In the genomic region with DNA sequence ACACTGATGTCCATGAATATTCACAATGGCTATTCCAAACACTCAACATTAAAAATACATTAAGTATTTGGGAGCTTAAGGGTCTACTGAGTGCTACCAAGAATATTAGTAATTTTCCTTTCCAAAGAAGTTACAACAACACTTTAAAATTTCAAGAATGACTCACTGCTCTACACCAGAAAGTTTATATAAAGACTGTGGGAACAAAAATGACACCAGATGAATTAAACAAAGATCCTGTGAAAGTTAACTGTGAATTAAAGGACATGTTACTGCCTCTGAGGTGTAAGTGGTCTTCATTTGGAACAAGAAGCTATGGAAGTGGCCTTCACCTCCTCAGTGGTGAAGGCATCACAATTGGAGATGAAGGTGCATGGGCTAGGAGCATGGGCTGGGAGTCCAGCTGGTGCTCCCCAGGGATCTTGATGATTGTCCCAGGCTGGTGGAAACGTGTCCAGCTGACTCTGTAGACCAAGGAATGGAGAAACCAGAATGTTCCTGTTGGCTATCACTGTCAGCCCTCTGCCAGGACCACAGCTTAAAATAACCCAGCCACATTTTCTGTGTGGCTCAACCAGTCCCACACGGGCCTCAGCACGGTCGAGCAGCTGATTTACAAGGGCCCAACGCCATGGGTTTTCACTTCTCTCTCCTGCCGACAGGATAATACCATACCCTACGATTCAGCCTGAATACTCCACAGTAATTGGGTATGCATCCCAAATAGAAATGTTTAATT, we compare ENCODE assay signal across 11 cellular contexts. TPM values are rescaled to one million over a fixed set of nuclear protein-coding genes. Genes with fewer than 3 reads are reported as not detected.
A peak's percentile ranks its signal among the peaks of the same experiment; 100 is the strongest.
DNase-seq lines count a peak whose midpoint lies in the region; ATAC-seq and TF ChIP-seq lines count a peak whose summit lies in the region.
"Had no signal": no experiment of that assay in that cellular context is flagged by ENCODE, and none has a peak within 500 bp of the region (broad histone marks: within the 10 kb centered on the region; RNA-seq: fewer than 3 reads in every experiment).

No MANE protein-coding gene starts in this region.

- H2AFZ ChIP-seq in GM23248: no peak overlapping the region

- no peaks in the 10 kb centered on the region for H3K9me2 ChIP-seq in GM23248 (ENCODE audit: insufficient read depth)

- H3K4me2 ChIP-seq in GM23248 (ENCODE audit: unreplicated experiment): peak overlapping the region; percentile 64

- peaks cover 35% of the 10 kb centered on the region for H3K4me1 Mint-ChIP-seq in stimulated activated effector memory CD8-positive, alpha-beta T cell treated with anti-CD3 and anti-CD28 coated beads, Interleukin-12 subunit alpha, Interleukin-12 subunit beta, amount 100 ng/mL, for 72 hours

- no peak for TF ChIP-seq CTCF in adrenal gland (IDR thresholded peaks at IDR 0.05)

- H3K27ac ChIP-seq in GM23248: peak overlapping the region; percentile 95
- H3K27ac ChIP-seq in adrenal gland: peak overlapping the region in 3 of 5 donors; percentile 11 to 58 (median 36)
- peak overlapping the region; percentile 83 for H3K27ac ChIP-seq in right cardiac atrium (ENCODE audit: low read length)

- H3K9me3 ChIP-seq in GM23248 (ENCODE audit: low read depth): no peaks in the 10 kb centered on the region
- no peaks in the 10 kb centered on the region for H3K9me3 ChIP-seq in adrenal gland (replicated peaks in 1 of 3)
- H3K9me3 ChIP-seq in right cardiac atrium (ENCODE audit: control insufficient read depth, low read length): no peaks in the 10 kb centered on the region

- H4K20me1 ChIP-seq in GM23248 (ENCODE audit: insufficient read depth): no peaks in the 10 kb centered on the region

- DNase-seq in GM23248 (peak; percentile 88), adrenal gland (peak in 2 of 7 donors; percentile 2 to 51), right cardiac atrium (peak; percentile 70 to 80 (median 73)), NCI-H2029 (lab: John Stamatoyannopoulos, UW) (no peak), NCI-H1105 (lab: John Stamatoyannopoulos, UW) (no peak)
- DNase-seq in stimulated activated effector memory CD8-positive, alpha-beta T cell treated with anti-CD3 and anti-CD28 coated beads, Interleukin-12 subunit alpha, Interleukin-12 subunit beta, amount 100 ng/mL, for 72 hours (ENCODE audit: low spot score in 2 of 2): no peak
- DNase-seq: activated CD8-positive, alpha-beta memory T cell treated with anti-CD3 and anti-CD28 coated beads, Interleukin-2, amount 50 U/mL, for 48 hours; NCI-H187 had no signal

- intact Hi-C loops in adrenal gland (cut with DNase I) (no loop called here), right cardiac atrium (cut with DNase I) (no loop called here)

- no peaks in the 10 kb centered on the region for H3K9me3 Mint-ChIP-seq in stimulated activated effector memory CD8-positive, alpha-beta T cell treated with anti-CD3 and anti-CD28 coated beads, Interleukin-12 subunit alpha, Interleukin-12 subunit beta, amount 100 ng/mL, for 72 hours
- H3K9me3 Mint-ChIP-seq: natural killer cell treated with Interleukin-12 subunit alpha and Interleukin-12 subunit beta and Interleukin-15 and Interleukin-18, amount 100 ng/mL, for 72 hours had no signal

- H3K27me3 ChIP-seq in GM23248 (replicated peaks; ENCODE audit: insufficient read depth) (no peaks in the 10 kb centered on the region), adrenal gland (no peaks in the 10 kb centered on the region), right cardiac atrium (ENCODE audit: control insufficient read depth, insufficient read depth) (no peaks in the 10 kb centered on the region)

- H3K9ac ChIP-seq in GM23248: peak overlapping the region; percentile 65

- peak overlapping the region; percentile 48 for H3K27ac Mint-ChIP-seq in stimulated activated effector memory CD8-positive, alpha-beta T cell treated with anti-CD3 and anti-CD28 coated beads, Interleukin-12 subunit alpha, Interleukin-12 subunit beta, amount 100 ng/mL, for 72 hours

- ATAC-seq in right cardiac atrium (peak; percentile 94 to 95), HG02852 (IDR thresholded peaks at IDR 0.05; ENCODE audit: unreplicated experiment) (no peak), GM18505 (IDR thresholded peaks at IDR 0.05; ENCODE audit: unreplicated experiment) (no peak)
- peak; percentile 43 for ATAC-seq in stimulated activated effector memory CD8-positive, alpha-beta T cell treated with anti-CD3 and anti-CD28 coated beads, Interleukin-12 subunit alpha, Interleukin-12 subunit beta, amount 100 ng/mL, for 72 hours
- ATAC-seq: natural killer cell treated with Interleukin-12 subunit alpha and Interleukin-12 subunit beta and Interleukin-15 and Interleukin-18, amount 100 ng/mL, for 72 hours had no signal

- H3K4me3 ChIP-seq in GM23248 (peak overlapping the region; percentile 23; the same call in 1 of the 2 replicates), adrenal gland (no peak overlapping the region), right cardiac atrium (ENCODE audit: low read length) (no peak overlapping the region)

- H3K36me3 Mint-ChIP-seq in stimulated activated effector memory CD8-positive, alpha-beta T cell treated with anti-CD3 and anti-CD28 coated beads, Interleukin-12 subunit alpha, Interleukin-12 subunit beta, amount 100 ng/mL, for 72 hours: peaks cover 77% of the 10 kb centered on the region

- H3K36me3 ChIP-seq in GM23248 (ENCODE audit: low read depth): peaks cover 30% of the 10 kb centered on the region
- peaks cover 0 to 25% of the 10 kb centered on the region in 2 donors for H3K36me3 ChIP-seq in adrenal gland (replicated peaks in 1 of 2)

- 8% methylated on average over 7 of the region's 7 CpGs for WGBS in GM23248 (ENCODE audit: low coverage in 1 of 2, low lambda C conversion rate in 2 of 2, missing lambda C conversion rate in 2 of 2), 2 experiments
- 73 to 81% (median 74%) methylated on average over 7 of the region's 7 CpGs for WGBS in adrenal gland, 4 donors
- 31% methylated on average over 7 of the region's 7 CpGs for WGBS in right cardiac atrium

- H3K79me2 ChIP-seq in GM23248 (ENCODE audit: insufficient read depth): peaks cover 86% of the 10 kb centered on the region

- H3K4me3 Mint-ChIP-seq in stimulated activated effector memory CD8-positive, alpha-beta T cell treated with anti-CD3 and anti-CD28 coated beads, Interleukin-12 subunit alpha, Interleukin-12 subunit beta, amount 100 ng/mL, for 72 hours: no peak overlapping the region
- H3K4me3 Mint-ChIP-seq: natural killer cell treated with Interleukin-12 subunit alpha and Interleukin-12 subunit beta and Interleukin-15 and Interleukin-18, amount 100 ng/mL, for 72 hours had no signal

- peaks cover 32% of the 10 kb centered on the region for H3F3A ChIP-seq in GM23248 (ENCODE audit: insufficient read depth)

- in situ Hi-C loops in GM23248 (cut with MboI): no loop called here

- no peak for TF ChIP-seq POLR2A in adrenal gland (IDR thresholded peaks at IDR 0.05)
- TF ChIP-seq POLR2A in GM18505 (IDR thresholded peaks at IDR 0.05; ENCODE audit: borderline replicate concordance, extremely low read depth, insufficient read depth, insufficient read length): no peak

- peaks cover 28% of the 10 kb centered on the region for H3K4me1 ChIP-seq in GM23248 (ENCODE audit: insufficient read depth)
- peaks cover 0 to 10% of the 10 kb centered on the region in 2 donors for H3K4me1 ChIP-seq in adrenal gland (replicated peaks in 1 of 2)
- H3K4me1 ChIP-seq in right cardiac atrium (ENCODE audit: control insufficient read depth, insufficient read depth, low read length): peaks cover 2% of the 10 kb centered on the region

RNA-seq across cellular contexts. Expression of gene TAF5L, which starts 28.8 kb away (rescaled TPM):
- 13.2 and 24.2 TPM in 2 replicates for total RNA-seq in GM23248 (2014; rRNA removed; shearing (Covaris generic))
- 2.6 and 3.0 TPM in 2 replicates for polyA plus RNA-seq in GM23248 (2016; fragmentation: Nextera tagmentation; extraction: Ambion mirVana)
- total RNA-seq in adrenal gland: 10 to 100 TPM in 4 of 8 donors, 1 to 10 TPM in 4; 7.8 to 16.0 (median 9.9) TPM
- polyA plus RNA-seq in adrenal gland: 10 to 100 TPM in 1 of 3 donors, 1 to 10 TPM in 2; 5.4 to 14.1 (median 7.2) TPM
- 10 to 100 TPM; 10.6 to 19.2 (median 12.1) TPM for total RNA-seq in right cardiac atrium
- 6.9 TPM for polyA plus RNA-seq in right cardiac atrium

RNA-seq across cellular contexts. Expression of gene URB2, which starts 28.9 kb away (rescaled TPM):
- 6.3 and 7.6 TPM in 2 replicates for total RNA-seq in GM23248 (2014; rRNA removed; shearing (Covaris generic))
- polyA plus RNA-seq in GM23248 (2016; fragmentation: Nextera tagmentation; extraction: Ambion mirVana) (3.3 and 3.5 TPM in 2 replicates), adrenal gland (1 to 10 TPM; 2.3 to 4.6 (median 2.6) TPM), right cardiac atrium (1.9 TPM)
- total RNA-seq in adrenal gland (10 to 100 TPM in 1 of 8 donors, 1 to 10 TPM in 7; 4.4 to 10.8 (median 8.1) TPM), right cardiac atrium (1 to 10 TPM; 3.5 to 7.5 (median 4.2) TPM)

RNA-seq across cellular contexts. Expression of gene ABCB10, which starts 38.6 kb away (rescaled TPM):
- total RNA-seq in GM23248 (2014; rRNA removed; shearing (Covaris generic)): 19.0 and 25.2 TPM in 2 replicates
- polyA plus RNA-seq in GM23248 (2016; fragmentation: Nextera tagmentation; extraction: Ambion mirVana) (7.4 and 7.6 TPM in 2 replicates), adrenal gland (10 to 100 TPM in 1 of 3 donors, 1 to 10 TPM in 2; 4.7 to 10.9 (median 5.1) TPM), right cardiac atrium (5.4 TPM)
- total RNA-seq in adrenal gland (10 to 100 TPM; 10.8 to 15.0 (median 13.3) TPM), right cardiac atrium (10 to 100 TPM in 3 of 4 donors, 1 to 10 TPM in 1; 9.7 to 15.5 (median 11.5) TPM)

Comparison
In these comparisons a context has a peak if more than half of its experiments do, and no peak if none do; other contexts are left out.
1. DNase-seq: peak in GM23248 (single experiment) and right cardiac atrium (3 of 3); none in stimulated activated effector memory CD8-positive, alpha-beta T cell treated with anti-CD3 and anti-CD28 coated beads, Interleukin-12 subunit alpha, Interleukin-12 subunit beta, amount 100 ng/mL, for 72 hours (0 of 2), NCI-H2029 (single experiment) and NCI-H1105 (single experiment).
2. H3K27ac ChIP-seq: peak in every context shown above with its lines; median percentile 95 in GM23248; 83 in right cardiac atrium; 36 in adrenal gland.
3. ATAC-seq: peak in right cardiac atrium (2 of 2) and stimulated activated effector memory CD8-positive, alpha-beta T cell treated with anti-CD3 and anti-CD28 coated beads, Interleukin-12 subunit alpha, Interleukin-12 subunit beta, amount 100 ng/mL, for 72 hours (single experiment); none in HG02852 (single experiment) and GM18505 (single experiment).